20 cellular contexts compared by ENCODE assay signal in the genomic region with DNA sequence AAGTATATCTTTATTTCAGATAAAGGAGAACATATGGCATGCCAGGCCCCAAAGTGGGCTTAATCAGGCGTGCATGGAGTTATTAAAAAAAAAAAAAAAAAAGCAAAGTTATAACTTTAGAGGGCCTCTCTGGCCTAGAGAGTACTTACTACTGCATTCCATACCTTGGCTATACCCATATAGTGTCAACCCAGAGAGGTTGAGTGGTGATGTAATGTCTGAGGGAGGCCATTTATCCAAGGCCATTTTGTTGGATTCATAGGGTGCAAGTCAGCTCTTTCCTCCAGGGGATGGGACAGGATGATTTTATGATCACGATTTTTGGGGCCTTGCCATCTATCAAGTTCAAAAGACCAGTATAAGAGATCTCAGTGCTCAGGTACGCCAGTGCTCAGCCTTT.
DNase-seq lines count a peak whose midpoint lies in the region; ATAC-seq and TF ChIP-seq lines count a peak whose summit lies in the region.
"Had no signal": no experiment of that assay in that cellular context is flagged by ENCODE, and none has a peak within 500 bp of the region (broad histone marks: within the 10 kb centered on the region; RNA-seq: fewer than 3 reads in every experiment).

No MANE protein-coding gene starts in this region.

- ATAC-seq in body of pancreas (no peak), lower lobe of right lung (peak; percentile 36 to 46), GM19023 (IDR thresholded peaks at IDR 0.05; ENCODE audit: unreplicated experiment) (no peak)
- ATAC-seq: activated CD4-positive, CD25-positive, alpha-beta regulatory T cell treated with anti-CD3 and anti-CD28 coated beads, Interleukin-2, amount 50 U/mL, for 24 hours had no signal

- in situ Hi-C loops in GM23248 (cut with MboI): no loop called here

- peak overlapping the region; percentile 15 for H3K4me2 ChIP-seq in GM23248 (ENCODE audit: unreplicated experiment)
- H3K4me2 ChIP-seq: SK-N-SH had no signal

- TF ChIP-seq CTCF in body of pancreas (IDR thresholded peaks at IDR 0.05) (no peak), lower lobe of right lung (IDR thresholded peaks at IDR 0.05) (no peak)

- H3K4me1 ChIP-seq in GM23248 (ENCODE audit: insufficient read depth) (peaks cover 34% of the 10 kb centered on the region), body of pancreas (peaks cover 12% of the 10 kb centered on the region), lower lobe of right lung (peaks cover 13% of the 10 kb centered on the region), stomach smooth muscle (ENCODE audit: control insufficient read depth, insufficient read depth, low read length) (peaks cover 13% of the 10 kb centered on the region)

- H3K4me3 ChIP-seq in GM23248 (no peak overlapping the region), body of pancreas (no peak overlapping the region), lower lobe of right lung (no peak overlapping the region), stomach smooth muscle (ENCODE audit: low read length in 2 of 2) (no peak overlapping the region)

- no peaks in the 10 kb centered on the region for H3K27me3 ChIP-seq in GM23248 (replicated peaks; ENCODE audit: insufficient read depth)
- H3K27me3 ChIP-seq in body of pancreas: no peaks in the 10 kb centered on the region
- H3K27me3 ChIP-seq in lower lobe of right lung (ENCODE audit: low read depth): no peaks in the 10 kb centered on the region
- no peaks in the 10 kb centered on the region for H3K27me3 ChIP-seq in stomach smooth muscle (ENCODE audit: control insufficient read depth in 1 of 2, insufficient read depth in 2 of 2, low read length in 2 of 2)

- H3K36me3 ChIP-seq in GM23248 (ENCODE audit: low read depth) (peaks cover 18% of the 10 kb centered on the region), body of pancreas (replicated peaks in 1 of 2; ENCODE audit: insufficient read depth in 1 of 2, low read depth in 2 of 2) (peaks cover 0 to 13% of the 10 kb centered on the region in 2 donors), lower lobe of right lung (peaks cover 72% of the 10 kb centered on the region), stomach smooth muscle (ENCODE audit: control insufficient read depth in 2 of 2, insufficient read depth in 2 of 2, low read length in 2 of 2) (peaks cover 17 to 18% of the 10 kb centered on the region in 2 donors)

- H3K9me2 ChIP-seq in GM23248 (ENCODE audit: insufficient read depth): no peaks in the 10 kb centered on the region
- H3K9me2 ChIP-seq: SK-N-SH had no signal

- DNase-seq in GM23248 (no peak), body of pancreas (no peak), lower lobe of right lung (no peak), HUDEP-2 (lab: John Stamatoyannopoulos, UW; ENCODE audit: unreplicated experiment in 76 of 76) (no peak), DMS114 treated with DMSO at 0.1 percent for 48 hours (lab: John Stamatoyannopoulos, UW; ENCODE audit: unreplicated experiment) (no peak), HT-29 (ENCODE audit: low spot score) (no peak)
- DNase-seq: CD4-positive, alpha-beta memory T cell; DND-41; effector CD4-positive, alpha-beta T cell; H9; Kasumi-1; NCI-H1105; NCI-H748 treated with DMSO at 0.1 percent for 48 hours; occipital lobe; SK-N-SH; stimulated activated CD4-positive, alpha-beta T cell treated with anti-CD3 and anti-CD28 coated beads, Interleukin-4, amount 100 ng/mL, for 24 hours; T1000 had no signal

- H3F3A ChIP-seq in GM23248 (ENCODE audit: insufficient read depth): peaks cover 34% of the 10 kb centered on the region

- 97 to 99% methylated on average over 3 of the region's 3 CpGs for WGBS in GM23248 (ENCODE audit: low coverage in 1 of 2, low lambda C conversion rate in 2 of 2, missing lambda C conversion rate in 2 of 2), 2 experiments
- WGBS in body of pancreas, 2 donors: 88 to 90% methylated on average over 3 of the region's 3 CpGs

- H3K9ac ChIP-seq in GM23248 (no peak overlapping the region), stomach smooth muscle (ENCODE audit: low read length in 2 of 2) (peak overlapping the region in 1 of 2 donors; percentile 59)
- H3K9ac ChIP-seq: SK-N-SH had no signal

- H3K27ac ChIP-seq in GM23248 (peak overlapping the region; percentile 85), body of pancreas (peak overlapping the region in 3 of 4 donors; percentile 39 to 57 (median 45)), lower lobe of right lung (peak overlapping the region; percentile 57), stomach smooth muscle (ENCODE audit: low read length) (peak overlapping the region; percentile 77)

- H3K9me3 ChIP-seq in GM23248 (ENCODE audit: low read depth) (no peaks in the 10 kb centered on the region), body of pancreas (no peaks in the 10 kb centered on the region), lower lobe of right lung (no peaks in the 10 kb centered on the region), stomach smooth muscle (ENCODE audit: control insufficient read depth in 2 of 2, low read length in 2 of 2) (no peaks in the 10 kb centered on the region)
- H3K9me3 ChIP-seq: SK-N-SH had no signal

- TF ChIP-seq POLR2A in body of pancreas (IDR thresholded peaks at IDR 0.05): no peak

- H2AFZ ChIP-seq in GM23248: no peak overlapping the region

- intact Hi-C loops in body of pancreas (cut with DNase I) (no loop called here), lower lobe of right lung (cut with DNase I) (no loop called here)

- H3K79me2 ChIP-seq in GM23248 (ENCODE audit: insufficient read depth): peaks cover 41% of the 10 kb centered on the region

- H4K20me1 ChIP-seq in GM23248 (ENCODE audit: insufficient read depth): no peaks in the 10 kb centered on the region

Comparison
In these comparisons a context has a peak if more than half of its experiments do, and no peak if none do; other contexts are left out.
1. ATAC-seq: peak in lower lobe of right lung (2 of 2); none in body of pancreas (single experiment) and GM19023 (single experiment).
2. Peak in every context shown above with its lines, with median percentiles within 50 percentile points of each other: H3K27ac ChIP-seq.